Comparison of ENCODE assay signal across 9 cellular contexts in the genomic region with DNA sequence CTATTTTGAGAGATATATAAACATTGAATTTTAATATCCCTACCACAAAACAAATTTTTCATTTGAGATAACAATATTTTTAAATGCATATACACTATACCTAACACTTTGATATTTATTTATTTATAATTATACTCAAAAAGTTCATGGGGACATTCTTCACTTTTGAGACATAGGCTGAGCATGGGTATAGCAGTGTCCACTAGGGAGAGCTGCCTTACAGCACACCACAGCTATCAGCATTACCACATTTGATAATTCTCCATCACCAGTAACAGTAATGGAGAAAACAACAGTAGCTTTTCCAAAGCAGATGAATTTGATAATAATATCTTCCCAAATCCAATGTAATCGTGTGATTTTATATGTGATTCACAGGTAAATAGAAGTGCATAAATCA.
DNase-seq lines count a peak whose midpoint lies in the region; ATAC-seq and TF ChIP-seq lines count a peak whose summit lies in the region.
"Had no signal": no experiment of that assay in that cellular context is flagged by ENCODE, and none has a peak within 500 bp of the region (broad histone marks: within the 10 kb centered on the region; RNA-seq: fewer than 3 reads in every experiment).

No MANE protein-coding gene starts in this region.

- TF ChIP-seq CTCF in GM10266 (IDR thresholded peaks at IDR 0.05; ENCODE audit: control insufficient read depth, insufficient read depth, low read depth, missing control alignments) (peak; percentile 38), astrocyte of the cerebellum (IDR thresholded peaks at IDR 0.05; ENCODE audit: low read depth, low read length, missing control alignments) (peak; percentile 69), tibial nerve (IDR thresholded peaks at IDR 0.05) (peak in 2 of 5 experiments; percentile 15 to 17)

- no peaks in the 10 kb centered on the region for H3K9me3 ChIP-seq in tibial nerve

- no peaks in the 10 kb centered on the region for H3K36me3 ChIP-seq in tibial nerve

- no peak for TF ChIP-seq POLR2A in tibial nerve (IDR thresholded peaks at IDR 0.05)

- no peak for TF ChIP-seq EP300 in tibial nerve (IDR thresholded peaks at IDR 0.05)

- no peak overlapping the region for H3K27ac ChIP-seq in tibial nerve

- WGBS in tibial nerve, 2 donors: 81 to 86% methylated on average over 1 of the region's 1 CpG

- H3K4me3 ChIP-seq in astrocyte of the cerebellum (ENCODE audit: low read depth, low read length) (no peak overlapping the region), tibial nerve (no peak overlapping the region)

- H3K27me3 ChIP-seq in tibial nerve: no peaks in the 10 kb centered on the region

- H3K4me1 ChIP-seq in tibial nerve: peaks cover 0 to 5% (median 0%) of the 10 kb centered on the region in 4 donors

- ATAC-seq in HG03354 (IDR thresholded peaks at IDR 0.05; ENCODE audit: poor library complexity, severe bottlenecking, unreplicated experiment): peak; percentile 58
- no peak for ATAC-seq in GM21576 (IDR thresholded peaks at IDR 0.05; ENCODE audit: unreplicated experiment)

- in situ Hi-C loops in astrocyte of the cerebellum (cut with HindIII; ENCODE audit: low sequenced_read_pairs): no loop called here
- in situ Hi-C loops in KBM-7 (cut with MboI; ENCODE audit: low pct_unique_long_range_greater_than_20kb, low sequenced_read_pairs): no loop called here

- DNase-seq in GM10266 (ENCODE audit: extremely low spot score) (no peak), astrocyte of the cerebellum (ENCODE audit: low read depth) (peak; percentile 9), medulla oblongata (ENCODE audit: extremely low spot score) (peak; percentile 20), tibial nerve (ENCODE audit: low spot score in 2 of 2) (no peak), KBM-7 (no peak)
- no peak for DNase-seq in NK-92 treated with Interleukin-12 subunit alpha and Interleukin-12 subunit beta, amount 100 ng/mL, for 24 hours (lab: John Stamatoyannopoulos, UW)
- DNase-seq: NCI-H187 had no signal

Comparison
In these comparisons a context has a peak if more than half of its experiments do, and no peak if none do; other contexts are left out.
1. DNase-seq: peak in astrocyte of the cerebellum (single experiment) and medulla oblongata (single experiment); none in GM10266 (single experiment), NK-92 treated with Interleukin-12 subunit alpha and Interleukin-12 subunit beta, amount 100 ng/mL, for 24 hours (single experiment), tibial nerve (0 of 2) and KBM-7 (single experiment).